ENCODE assay signal across 8 cellular contexts in the genomic region with DNA sequence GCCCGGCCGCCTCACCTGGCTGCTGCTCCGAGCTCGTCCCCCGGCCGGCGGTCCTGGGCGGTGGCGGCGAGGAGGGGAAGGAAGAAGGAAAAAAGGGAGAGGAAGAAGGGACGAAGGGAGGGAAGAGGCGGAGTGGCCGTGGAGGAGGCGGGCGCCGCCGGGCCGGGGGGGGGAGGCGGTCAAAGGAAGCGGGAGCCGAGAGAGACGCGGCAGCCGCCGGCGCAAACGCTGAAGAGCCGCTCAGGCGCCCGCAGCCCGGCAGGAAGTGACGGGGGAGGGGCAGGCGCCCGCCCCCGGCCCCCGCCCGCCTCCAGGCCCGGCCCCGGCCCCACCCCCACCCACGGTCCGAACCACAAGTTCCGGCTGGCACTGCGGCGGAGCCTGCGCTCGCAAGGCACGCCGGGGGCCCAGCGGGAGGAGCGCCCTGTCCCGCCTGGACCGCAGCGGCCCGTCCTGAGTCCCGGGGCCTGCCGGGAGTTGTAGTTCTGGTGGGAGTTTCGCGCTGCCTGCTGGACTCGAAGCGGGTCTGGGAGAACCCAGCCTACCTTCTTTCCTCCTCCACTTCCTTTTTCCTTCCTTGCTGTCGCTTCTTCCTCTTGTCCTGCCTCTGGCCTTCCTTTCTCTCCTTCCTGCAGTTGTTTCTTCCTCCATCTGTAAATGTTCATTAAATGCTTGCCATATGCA. TPM values are rescaled to one million over a fixed set of nuclear protein-coding genes. Genes with fewer than 3 reads are reported as not detected.
DNase-seq lines count a peak whose midpoint lies in the region; ATAC-seq and TF ChIP-seq lines count a peak whose summit lies in the region.

A gene with protein sequence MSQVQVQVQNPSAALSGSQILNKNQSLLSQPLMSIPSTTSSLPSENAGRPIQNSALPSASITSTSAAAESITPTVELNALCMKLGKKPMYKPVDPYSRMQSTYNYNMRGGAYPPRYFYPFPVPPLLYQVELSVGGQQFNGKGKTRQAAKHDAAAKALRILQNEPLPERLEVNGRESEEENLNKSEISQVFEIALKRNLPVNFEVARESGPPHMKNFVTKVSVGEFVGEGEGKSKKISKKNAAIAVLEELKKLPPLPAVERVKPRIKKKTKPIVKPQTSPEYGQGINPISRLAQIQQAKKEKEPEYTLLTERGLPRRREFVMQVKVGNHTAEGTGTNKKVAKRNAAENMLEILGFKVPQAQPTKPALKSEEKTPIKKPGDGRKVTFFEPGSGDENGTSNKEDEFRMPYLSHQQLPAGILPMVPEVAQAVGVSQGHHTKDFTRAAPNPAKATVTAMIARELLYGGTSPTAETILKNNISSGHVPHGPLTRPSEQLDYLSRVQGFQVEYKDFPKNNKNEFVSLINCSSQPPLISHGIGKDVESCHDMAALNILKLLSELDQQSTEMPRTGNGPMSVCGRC (minus strand): TSS at position 234 of the 684 bp plus-strand sequence. CDS start 22,133 bp downstream, outside the sequence.

- no peaks in the 10 kb centered on the region for H3K9me2 ChIP-seq in OCI-LY1 (ENCODE audit: low read depth, low read length)

- no peaks in the 10 kb centered on the region for H3K27me3 ChIP-seq in OCI-LY1 (ENCODE audit: insufficient read depth, low read length)

- peak within 1 kb of the TSS; percentile 79 for H3K4me3 ChIP-seq in OCI-LY1 (ENCODE audit: low read depth, low read length, poor library complexity, severe bottlenecking)
- H3K4me3 ChIP-seq in mesodermal cell (ENCODE audit: extremely low read depth, insufficient read depth, low read length, poor library complexity, severe bottlenecking), result peak within 1 kb of the TSS; percentile 72

- WGBS in mesodermal cell (ENCODE audit: insufficient coverage in 2 of 2), 2 experiments, result 0 to 1% methylated on average over 32 to 37 of the region's 61 CpGs

- intact Hi-C loops in Calu3 (cut with micrococcal nuclease; ENCODE audit: unreplicated experiment), result no loop called here

- H3K27ac ChIP-seq in OCI-LY1 (ENCODE audit: low read depth, low read length, poor library complexity, severe bottlenecking), result peak within 1 kb of the TSS; percentile 66
- peak within 1 kb of the TSS; percentile 64 for H3K27ac ChIP-seq in mesodermal cell (ENCODE audit: low read depth, low read length, severe bottlenecking)

- peak within 1 kb of the TSS; percentile 82 for H3K9ac ChIP-seq in OCI-LY1 (ENCODE audit: low read length)

- H3K27ac Mint-ChIP-seq in Calu3 (ENCODE audit: unreplicated experiment), result peak within 1 kb of the TSS; percentile 84

- H3K27me3 Mint-ChIP-seq in Calu3 (ENCODE audit: unreplicated experiment), result peaks cover 13% of the 10 kb centered on the region

- peaks cover 39% of the 10 kb centered on the region for H3K36me3 Mint-ChIP-seq in Calu3 (ENCODE audit: insufficient read depth, unreplicated experiment)

- H3K4me2 ChIP-seq in OCI-LY1 (ENCODE audit: low read length), result peak within 1 kb of the TSS; percentile 90

- peak within 1 kb of the TSS; percentile 99; the same call in 1 of the 2 replicates for H2AFZ ChIP-seq in OCI-LY1 (ENCODE audit: low read length)

- H3K4me1 Mint-ChIP-seq in Calu3 (ENCODE audit: low read depth, unreplicated experiment), result peaks cover 36% of the 10 kb centered on the region

- H3K36me3 ChIP-seq in OCI-LY1 (ENCODE audit: insufficient read depth, low read length), result no peaks in the 10 kb centered on the region
- peaks cover 12% of the 10 kb centered on the region for H3K36me3 ChIP-seq in mesodermal cell (ENCODE audit: control insufficient read depth, insufficient read depth, low read length)

- peak within 1 kb of the TSS; percentile 97 for H3K4me3 Mint-ChIP-seq in Calu3 (ENCODE audit: low read depth, unreplicated experiment)

- H3F3A ChIP-seq in OCI-LY1 (ENCODE audit: insufficient read depth, low read length), result no peaks in the 10 kb centered on the region

- no TSS peak for BruUV-seq in Calu3 (replicated peaks; lab: Mats Ljungman, UMichigan)

- in situ Hi-C loops in endometrial microvascular endothelial cells (cut with HindIII; ENCODE audit: inconsistent ontology term, low pct_unique_long_range_greater_than_20kb, low sequenced_read_pairs), result no loop called here

- H3K9me3 ChIP-seq in OCI-LY1 (ENCODE audit: low read length) (no peaks in the 10 kb centered on the region), mesodermal cell (ENCODE audit: control insufficient read depth, low read length) (no peaks in the 10 kb centered on the region)

- TF ChIP-seq CTCF in Calu3 (IDR thresholded peaks at IDR 0.05; ENCODE audit: unreplicated experiment), result no peak
- no peak for TF ChIP-seq CTCF in OCI-LY1 (IDR thresholded peaks at IDR 0.05; ENCODE audit: low read length)

- H3K4me1 ChIP-seq in OCI-LY1 (ENCODE audit: insufficient read depth, low read length, severe bottlenecking) (peaks cover 34% of the 10 kb centered on the region), mesodermal cell (ENCODE audit: control insufficient read depth, insufficient read depth, low read length, poor library complexity, severe bottlenecking) (no peaks in the 10 kb centered on the region)

- H3K9me3 Mint-ChIP-seq in Calu3 (ENCODE audit: low read depth, unreplicated experiment), result no peaks in the 10 kb centered on the region

- ATAC-seq in GM21447 (IDR thresholded peaks at IDR 0.05; ENCODE audit: unreplicated experiment), result peak; percentile 88

- peak; percentile 99 for DNase-seq in Calu3
- peak; percentile 97 for DNase-seq in HuH-7 (ENCODE audit: low spot score)
- peak; percentile 92 for DNase-seq in activated CD8-positive, alpha-beta memory T cell treated with anti-CD3 and anti-CD28 coated beads, Interleukin-2, amount 50 U/mL, for 4 hours
- peak; percentile 83 for DNase-seq in stimulated activated CD8-positive, alpha-beta memory T cell treated with anti-CD3 and anti-CD28 coated beads, Interleukin-15, amount 100 ng/mL, for 24 hours (ENCODE audit: low read depth)

- peaks cover 42% of the 10 kb centered on the region for H3K79me2 ChIP-seq in OCI-LY1 (ENCODE audit: insufficient read depth, low read length)

- CTCF ChIA-PET in Calu3 (lab: Charles Lee), result interaction anchor here (0.6 to 1.8 kb wide), 6 partner anchors 18 to 142 kb away, joined by 3 to 7 read pairs (median 4); a partner anchor contains a TSS

- H4K20me1 ChIP-seq in OCI-LY1 (ENCODE audit: insufficient read depth, low read length), result no peaks in the 10 kb centered on the region

RNA-seq across cellular contexts. Expression of the gene that starts here (rescaled TPM):
- total RNA-seq in Calu3 (2022) (147 and 155 TPM in 2 replicates), endometrial microvascular endothelial cells (ENCODE audit: inconsistent ontology term) (84.0 TPM)
- polyA plus RNA-seq in mesodermal cell (2013, experiment 1 of 2), result 80.9 TPM
- polyA plus RNA-seq in mesodermal cell (2013, experiment 2 of 2), result 84.1 TPM

Comparison
In these comparisons a context has a peak if more than half of its experiments do, and no peak if none do; other contexts are left out.
1. Peak in every context shown above with its lines: DNase-seq, ATAC-seq, H3K4me3 ChIP-seq and H3K27ac ChIP-seq.